9 cellular contexts compared by ENCODE assay signal in genomic region chr4:169658970-169659735, GRCh38. TPM values are rescaled to one million over a fixed set of nuclear protein-coding genes. Genes with fewer than 3 reads are reported as not detected.
DNase-seq lines count a peak whose midpoint lies in the region; ATAC-seq, FAIRE-seq and TF ChIP-seq lines count a peak whose summit lies in the region.
"Had no signal": no experiment of that assay in that cellular context is flagged by ENCODE, and none has a peak within 500 bp of the region (broad histone marks: within the 10 kb centered on the region; RNA-seq: fewer than 3 reads in every experiment).

No MANE protein-coding gene starts in this region.

- H3K4me1 ChIP-seq in A549 (peaks cover 30% of the 10 kb centered on the region; the same call in 2 of the 3 replicates), HEK293 (ENCODE audit: control insufficient read depth, insufficient read depth, low read length) (peaks cover 27% of the 10 kb centered on the region), mesodermal cell (ENCODE audit: control insufficient read depth, insufficient read depth, low read length, poor library complexity, severe bottlenecking) (peaks cover 10% of the 10 kb centered on the region)

- H3K27ac ChIP-seq in A549 = peak overlapping the region; percentile 78 to 89
- H3K27ac ChIP-seq in HEK293 (ENCODE audit: extremely low read depth, low read depth, low read length) = 0 out of 2 replicates have a peak overlapping the region, but pooled peaks have one; percentile 67
- peak overlapping the region; percentile 98 for H3K27ac ChIP-seq in mesodermal cell (ENCODE audit: low read depth, low read length, severe bottlenecking)

- no peak for TF ChIP-seq EP300 in A549 (IDR thresholded peaks at IDR 0.05)

- no peak for FAIRE-seq in A549 (lab: Jason Lieb, UNC)

- no peak for TF ChIP-seq RAD21 in A549 (conservative IDR thresholded peaks at IDR 0.05 in 1 of 2, IDR thresholded peaks at IDR 0.05 in 1 of 2)

- in situ Hi-C loops in astrocyte of the cerebellum (cut with HindIII; ENCODE audit: low sequenced_read_pairs) = no loop called here
- in situ Hi-C loops in GM13976 (cut with MboI; ENCODE audit: low sequenced_read_pairs, unreplicated experiment) = no loop called here

- TF ChIP-seq POLR2A in A549 (IDR thresholded peaks at IDR 0.05; ENCODE audit: low read length) = no peak

- no peaks in the 10 kb centered on the region for H3K9me3 ChIP-seq in A549
- no peaks in the 10 kb centered on the region for H3K9me3 ChIP-seq in HEK293 (ENCODE audit: control insufficient read depth, insufficient read depth, low read depth, low read length)
- H3K9me3 ChIP-seq in mesodermal cell (ENCODE audit: control insufficient read depth, low read length) = no peaks in the 10 kb centered on the region

- ATAC-seq in A549 (peak in 1 of 2 experiments; percentile 8; a peak in 3 of 6 replicates), HG03460 (IDR thresholded peaks at IDR 0.05; ENCODE audit: unreplicated experiment) (no peak)

- H3K4me3 ChIP-seq in A549 (peak overlapping the region; percentile 53), HEK293 (ENCODE audit: low read depth, low read length) (no peak overlapping the region), astrocyte of the cerebellum (ENCODE audit: low read depth, low read length) (peak overlapping the region; percentile 55), mesodermal cell (ENCODE audit: extremely low read depth, insufficient read depth, low read length, poor library complexity, severe bottlenecking) (peak overlapping the region; percentile 44)
- H3K4me3 ChIP-seq: lung had no signal

- POLR2A ChIA-PET in A549 (lab: Yijun Ruan, JAX) = interaction anchor here (0.6 to 2.3 kb wide), 4 partner anchors 39 to 133 kb away, joined by 3 to 10 read pairs (median 6); partner anchors contain the start of genes CLCN3 and NEK1
- POLR2A ChIA-PET in HEK293 (lab: Yijun Ruan, JAX) = interaction anchor here (1.0 to 1.4 kb wide), 3 partner anchors 9 to 46 kb away, joined by 3 to 11 read pairs (median 4); partner anchors contain the start of genes CLCN3 and NEK1

- WGBS in A549 (ENCODE audit: missing lambda C conversion rate) = 3% methylated on average over 6 of the region's 6 CpGs
- no CpG with 5 or more reads among the region's 6 CpGs for WGBS in mesodermal cell (ENCODE audit: insufficient coverage in 2 of 2), 2 experiments

- no peak for TF ChIP-seq CTCF in A549 (IDR thresholded peaks at IDR 0.05)
- TF ChIP-seq CTCF in HEK293 (tag by site-specific recombination; IDR thresholded peaks at IDR 0.05) = no peak
- no peak for TF ChIP-seq CTCF in astrocyte of the cerebellum (IDR thresholded peaks at IDR 0.05; ENCODE audit: low read depth, low read length, missing control alignments)
- no peak for TF ChIP-seq CTCF in GM13976 (IDR thresholded peaks at IDR 0.05; ENCODE audit: borderline replicate concordance, control extremely low read depth, extremely low read depth, insufficient read depth, missing control alignments)

- CTCF ChIA-PET in A549 (lab: Yijun Ruan, JAX) = interaction anchor here (0.6 to 3.2 kb wide), 2 partner anchors 9 to 46 kb away, joined by 3 to 17 read pairs; partner anchors contain the start of gene NEK1
- CTCF ChIA-PET in HEK293 (lab: Yijun Ruan, JAX) = interaction anchor here (0.9 to 1.5 kb wide), 2 partner anchors 9 to 46 kb away, joined by 4 read pairs; no protein-coding TSS in a partner anchor

- H3K36me3 ChIP-seq in HEK293 (ENCODE audit: control insufficient read depth in 2 of 2, insufficient read depth in 1 of 2, low read length in 2 of 2) (no peaks in the 10 kb centered on the region), mesodermal cell (ENCODE audit: control insufficient read depth, insufficient read depth, low read length) (peaks cover 3% of the 10 kb centered on the region)

- DNase-seq in A549 (ENCODE audit: low read depth in 1 of 2, low spot score in 1 of 2) = no peak
- no peak for DNase-seq in astrocyte of the cerebellum (ENCODE audit: low read depth)
- DNase-seq in GM13976 (ENCODE audit: low spot score) = no peak
- DNase-seq in mesenteric fat pad (ENCODE audit: low spot score) = no peak
- no peak for DNase-seq in NCI-H345 (lab: John Stamatoyannopoulos, UW)

- H3K4me2 ChIP-seq in A549 = peak overlapping the region; percentile 76

TF ChIP-seq in A549, 52 proteins besides CTCF, POLR2A, EP300 and RAD21:
- TF ChIP-seq HMGXB4 (CRISPR knock-in tag; IDR thresholded peaks at IDR 0.05; ENCODE audit: borderline replicate concordance) (peak; percentile 49; the same call in 1 of the 2 replicates), MAX (IDR thresholded peaks at IDR 0.05) (no peak), TP53 (CRISPR knock-in tag; IDR thresholded peaks at IDR 0.05) (0 out of 2 replicates have a peak, but pooled peaks have one; percentile 24), ATOH8 (CRISPR knock-in tag; IDR thresholded peaks at IDR 0.05; ENCODE audit: low read depth) (no peak)

TF ChIP-seq in HEK293, 187 proteins besides CTCF, POLR2A, EP300 and RAD21:
- TF ChIP-seq BCL6B (tag by site-specific recombination; IDR thresholded peaks at IDR 0.05) (no peak), KLF7 (tag by site-specific recombination; IDR thresholded peaks at IDR 0.05; ENCODE audit: borderline replicate concordance) (no peak), ZNF2 (tag by site-specific recombination; IDR thresholded peaks at IDR 0.05) (no peak), ZNF626 (tag by site-specific recombination; IDR thresholded peaks at IDR 0.05) (no peak), PRDM1 (tag by site-specific recombination; IDR thresholded peaks at IDR 0.05) (peak; percentile 53), RBAK (tag by site-specific recombination; IDR thresholded peaks at IDR 0.05) (no peak), ZNF138 (tag by site-specific recombination; IDR thresholded peaks at IDR 0.05; ENCODE audit: borderline replicate concordance) (no peak)

RNA-seq across cellular contexts. Expression of gene CLCN3, which starts 38.8 kb away (rescaled TPM):
- polyA plus RNA-seq in A549 (2011; rRNA removed) (41.1 and 53.6 TPM in 2 replicates), A549 (2017; fragmentation: RNase III; extraction: RNeasy Plus Mini Kit Qiagen cat#74134 plus additional on column Dnase treatment) (18.1 to 20.2 TPM (median 18.8 TPM) in 3 replicates)
- 3.9 and 5.1 TPM in 2 replicates for polyA plus RNA-seq in A549 (2012; cell fraction: cytosol; rRNA removed)
- 2.7 and 3.4 TPM in 2 replicates for polyA plus RNA-seq in A549 (2012; cell fraction: nucleus; rRNA removed)
- polyA minus RNA-seq in A549 (2011; rRNA and poly(A)+ RNA removed) = 36.9 and 38.9 TPM in 2 replicates
- 42.8 TPM for polyA plus RNA-seq in mesodermal cell (2013, experiment 1 of 2)
- 38.4 TPM for polyA plus RNA-seq in mesodermal cell (2013, experiment 2 of 2)
- total RNA-seq in mesenteric fat pad = 28.7 TPM

RNA-seq across cellular contexts. Expression of gene NEK1, which starts 46.8 kb away (rescaled TPM):
- 4.0 and 5.8 TPM in 2 replicates for polyA plus RNA-seq in A549 (2011; rRNA removed)
- polyA plus RNA-seq in A549 (2012; cell fraction: cytosol; rRNA removed) = 0.69 and 0.73 TPM in 2 replicates
- 1.1 and 1.4 TPM in 2 replicates for polyA plus RNA-seq in A549 (2012; cell fraction: nucleus; rRNA removed)
- polyA plus RNA-seq in A549 (2017; fragmentation: RNase III; extraction: RNeasy Plus Mini Kit Qiagen cat#74134 plus additional on column Dnase treatment) = 3.2 to 3.6 TPM (median 3.2 TPM) in 3 replicates
- polyA minus RNA-seq in A549 (2011; rRNA and poly(A)+ RNA removed) = 4.7 and 6.4 TPM in 2 replicates
- polyA plus RNA-seq in mesodermal cell (2013, experiment 1 of 2) = 9.6 TPM
- polyA plus RNA-seq in mesodermal cell (2013, experiment 2 of 2) = 11.7 TPM
- total RNA-seq in mesenteric fat pad = 9.1 TPM
